ENCODE assay signal across 22 cellular contexts in the genomic region with DNA sequence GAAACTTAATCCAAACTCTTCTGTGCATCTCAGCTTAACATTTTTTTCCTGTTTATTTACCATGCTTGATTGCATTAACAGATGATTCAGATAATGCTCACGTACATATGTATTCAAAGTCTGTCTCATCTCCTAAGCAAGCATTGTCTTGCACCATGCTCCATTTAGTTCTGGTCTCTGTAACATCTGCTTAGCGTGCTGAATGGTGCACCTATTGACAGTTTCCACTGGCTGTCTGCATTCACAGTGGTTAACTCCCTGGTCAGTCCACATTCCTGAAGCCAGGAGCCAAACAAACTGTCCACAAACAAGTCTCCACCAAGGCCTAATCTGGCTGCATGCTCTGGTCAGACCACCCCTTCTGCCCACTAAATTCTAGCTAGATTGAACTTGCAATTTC.
DNase-seq lines count a peak whose midpoint lies in the region; ATAC-seq and TF ChIP-seq lines count a peak whose summit lies in the region.
"Had no signal": no experiment of that assay in that cellular context is flagged by ENCODE, and none has a peak within 500 bp of the region (broad histone marks: within the 10 kb centered on the region; RNA-seq: fewer than 3 reads in every experiment).

No MANE protein-coding gene starts in this region.

- H3K4me3 ChIP-seq in epithelial cell of esophagus (ENCODE audit: low read length) = no peak overlapping the region
- H3K4me3 ChIP-seq: MG63, prostate gland, testis had no signal

- TF ChIP-seq CTCF in AG09319 (IDR thresholded peaks at IDR 0.05; ENCODE audit: low read depth, low read length) = no peak
- no peak for TF ChIP-seq CTCF in epithelial cell of esophagus (IDR thresholded peaks at IDR 0.05; ENCODE audit: insufficient read depth, low read depth, low read length, missing control alignments)

- DNase-seq in AG09319 (ENCODE audit: extremely low read depth, low read depth) (peak; percentile 44), NCI-H526 treated with DMSO at 0.1 percent for 48 hours (lab: John Stamatoyannopoulos, UW) (peak; percentile 41), epithelial cell of esophagus (ENCODE audit: low read depth) (peak; percentile 88), kidney tubule cell (ENCODE audit: low spot score) (peak; percentile 19), AG08395 (ENCODE audit: low spot score) (no peak), mesenteric fat pad (ENCODE audit: low spot score) (no peak), HuH-7 (ENCODE audit: low spot score) (no peak)
- DNase-seq: activated CD8-positive, alpha-beta T cell treated with anti-CD3 and anti-CD28 coated beads for 36 hours; CD4-positive, alpha-beta memory T cell; GOT3; KBM-7; left cardiac atrium; mammary epithelial cell; MG63; NCI-H1436; NCI-H345; SK-N-SH; stimulated activated naive CD4-positive, alpha-beta T cell; testis had no signal

- no peak for ATAC-seq in HG03442 (IDR thresholded peaks at IDR 0.05; ENCODE audit: unreplicated experiment)
- ATAC-seq: activated CD8-positive, alpha-beta T cell treated with anti-CD3 and anti-CD28 coated beads for 36 hours; activated T-helper 17 cell treated with anti-CD3 and anti-CD28 coated beads, Interleukin-2, amount 50 U/mL, for 72 hours; left cardiac atrium had no signal

Comparison
In these comparisons a context has a peak if more than half of its experiments do, and no peak if none do; other contexts are left out.
1. DNase-seq: peak in AG09319 (single experiment), NCI-H526 treated with DMSO at 0.1 percent for 48 hours (single experiment), epithelial cell of esophagus (single experiment) and kidney tubule cell (single experiment); none in AG08395 (single experiment), mesenteric fat pad (single experiment) and HuH-7 (single experiment).